8 cellular contexts compared by ENCODE assay signal in the genomic region with DNA sequence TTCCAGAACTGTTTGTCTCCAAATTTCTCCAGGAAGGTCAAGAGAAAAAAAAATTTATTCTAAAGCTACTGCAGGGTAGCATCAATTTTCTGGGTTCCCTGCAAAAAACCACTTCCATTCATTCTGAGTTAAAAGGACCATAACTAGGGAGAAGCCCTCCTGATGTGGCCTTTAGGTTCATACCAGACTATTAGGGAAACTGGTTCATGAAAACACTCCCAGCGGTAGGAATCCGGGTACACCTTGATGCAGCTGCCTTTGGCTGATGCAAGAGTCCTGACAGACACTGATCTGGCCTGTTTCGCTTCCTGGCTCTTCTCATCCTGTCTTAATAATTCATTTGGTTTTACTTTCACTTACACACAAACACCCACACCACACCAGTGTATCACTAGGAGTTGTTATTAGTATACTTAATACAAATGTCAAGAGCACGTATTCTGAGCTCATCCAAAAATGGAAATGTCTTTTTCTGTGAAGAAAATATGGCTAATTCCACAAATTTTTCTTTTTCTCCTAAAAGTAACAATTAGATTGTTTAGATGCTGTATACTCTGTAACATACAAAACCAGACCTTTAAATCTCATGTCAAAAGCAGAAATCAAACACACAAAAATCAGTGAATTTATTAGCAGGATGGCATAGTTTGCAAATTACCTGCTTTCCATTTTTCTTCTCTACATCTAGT. TPM values are rescaled to one million over a fixed set of nuclear protein-coding genes. Genes with fewer than 3 reads are reported as not detected.
DNase-seq lines count a peak whose midpoint lies in the region; ATAC-seq and TF ChIP-seq lines count a peak whose summit lies in the region.

No MANE protein-coding gene starts in this region.

- intact Hi-C loops in prostate gland (cut with DNase I) = no loop called here

- H3F3A ChIP-seq in DOHH2 (ENCODE audit: control insufficient read depth, insufficient read depth) = peaks cover 9% of the 10 kb centered on the region; the same call in 1 of the 2 replicates

- no peaks in the 10 kb centered on the region for H4K20me1 ChIP-seq in DOHH2 (ENCODE audit: control insufficient read depth, insufficient read depth, low read depth, low read length)

- H3K4me3 ChIP-seq in DOHH2 (ENCODE audit: low read length) = peak overlapping the region; percentile 38
- no peak overlapping the region for H3K4me3 ChIP-seq in prostate gland
- H3K4me3 ChIP-seq in SJCRH30 = no peak overlapping the region

- H3K4me2 ChIP-seq in DOHH2 (ENCODE audit: low read length) = peak overlapping the region; percentile 67

- 36% methylated on average over 4 of the region's 4 CpGs for WGBS in prostate gland

- TF ChIP-seq POLR2A in prostate gland (IDR thresholded peaks at IDR 0.05) = no peak

- DNase-seq in HT1080 (ENCODE audit: low read depth) = peak; percentile 51
- DNase-seq in activated CD4-positive, CD25-positive, alpha-beta regulatory T cell treated with anti-CD3 and anti-CD28 coated beads, Interleukin-2, amount 50 U/mL, for 72 hours = peak; percentile 37
- peak; percentile 4 for DNase-seq in effector CD8-positive, alpha-beta T cell (lab: John Stamatoyannopoulos, UW)
- peak; percentile 47 for DNase-seq in prostate gland (ENCODE audit: low spot score)
- DNase-seq in SJCRH30 = no peak
- DNase-seq in NCI-H2196 (lab: John Stamatoyannopoulos, UW; ENCODE audit: unreplicated experiment) = no peak

- peak; percentile 85 for ATAC-seq in GM21423 (IDR thresholded peaks at IDR 0.05; ENCODE audit: unreplicated experiment)

- H3K79me2 ChIP-seq in DOHH2 (ENCODE audit: control insufficient read depth, low read length) = no peaks in the 10 kb centered on the region

- TF ChIP-seq CTCF in DOHH2 (IDR thresholded peaks at IDR 0.05; ENCODE audit: low read depth, low read length, poor library complexity, severe bottlenecking) (no peak), prostate gland (IDR thresholded peaks at IDR 0.05) (peak in 1 of 4 experiments; percentile 24)

- no peaks in the 10 kb centered on the region for H3K9me2 ChIP-seq in DOHH2 (replicated peaks; ENCODE audit: control insufficient read depth, low read length)

- H3K4me1 ChIP-seq in DOHH2 (ENCODE audit: control insufficient read depth, low read length) = peaks cover 38% of the 10 kb centered on the region
- no peaks in the 10 kb centered on the region for H3K4me1 ChIP-seq in prostate gland (replicated peaks)
- peaks cover 45% of the 10 kb centered on the region for H3K4me1 ChIP-seq in SJCRH30

- H3K27me3 ChIP-seq in DOHH2 (ENCODE audit: control insufficient read depth, low read length) = no peaks in the 10 kb centered on the region
- no peaks in the 10 kb centered on the region for H3K27me3 ChIP-seq in prostate gland (replicated peaks; ENCODE audit: insufficient read depth)
- H3K27me3 ChIP-seq in SJCRH30 = no peaks in the 10 kb centered on the region

- no peaks in the 10 kb centered on the region for H3K9me3 ChIP-seq in DOHH2 (ENCODE audit: control insufficient read depth, insufficient read depth, low read length)
- H3K9me3 ChIP-seq in prostate gland = no peaks in the 10 kb centered on the region
- no peaks in the 10 kb centered on the region for H3K9me3 ChIP-seq in SJCRH30 (replicated peaks)

- H3K27ac ChIP-seq in DOHH2 (ENCODE audit: low read depth, low read length) (no peak overlapping the region), prostate gland (peak overlapping the region; percentile 36 to 41), SJCRH30 (no peak overlapping the region)

- H3K36me3 ChIP-seq in DOHH2 (ENCODE audit: control insufficient read depth, low read length) (no peaks in the 10 kb centered on the region), prostate gland (no peaks in the 10 kb centered on the region), SJCRH30 (no peaks in the 10 kb centered on the region)

RNA-seq across cellular contexts. Expression of a gene that starts 38.4 kb away (rescaled TPM):
- total RNA-seq in HT1080 (2014; rRNA removed; shearing (Covaris generic)) = 30.4 and 32.1 TPM in 2 replicates
- 14.6 and 19.6 TPM in 2 replicates for polyA plus RNA-seq in HT1080 (2015; cell fraction: cytosol; rRNA removed)
- 15.9 and 16.2 TPM in 2 replicates for polyA plus RNA-seq in HT1080 (2015; cell fraction: nucleus; rRNA removed)
- 10 to 100 TPM; 15.0 to 29.1 TPM for total RNA-seq in prostate gland
- total RNA-seq in SJCRH30 (2014; rRNA removed; shearing (Covaris generic)) = 14.1 and 14.6 TPM in 2 replicates

Comparison
In these comparisons a context has a peak if more than half of its experiments do, and no peak if none do; other contexts are left out.
1. H3K27ac ChIP-seq: peak in prostate gland (2 of 2); none in DOHH2 (single experiment) and SJCRH30 (single experiment).
2. DNase-seq: peak in HT1080 (single experiment), activated CD4-positive, CD25-positive, alpha-beta regulatory T cell treated with anti-CD3 and anti-CD28 coated beads, Interleukin-2, amount 50 U/mL, for 72 hours (single experiment), effector CD8-positive, alpha-beta T cell (single experiment) and prostate gland (single experiment); none in SJCRH30 (0 of 2) and NCI-H2196 (single experiment).